In genomic region chr4:26484032-26484515, GRCh38 we compare ENCODE assay signal across 27 cellular contexts. TPM values are rescaled to one million over a fixed set of nuclear protein-coding genes. Genes with fewer than 3 reads are reported as not detected.
DNase-seq lines count a peak whose midpoint lies in the region; ATAC-seq and TF ChIP-seq lines count a peak whose summit lies in the region.
"Had no signal": no experiment of that assay in that cellular context is flagged by ENCODE, and none has a peak within 500 bp of the region (broad histone marks: within the 10 kb centered on the region; RNA-seq: fewer than 3 reads in every experiment).

No MANE protein-coding gene starts in this region.

- no peaks in the 10 kb centered on the region for H3K36me3 ChIP-seq in cardiac muscle cell
- H3K36me3 ChIP-seq in left ventricle myocardium inferior, result no peaks in the 10 kb centered on the region
- H3K36me3 ChIP-seq: gastroesophageal sphincter, neutrophil, tibial nerve had no signal

- DNase-seq in cardiac muscle cell (ENCODE audit: low read depth in 1 of 2, low spot score in 1 of 2), result peak; percentile 30 to 66
- no peak for DNase-seq in left ventricle myocardium inferior
- DNase-seq in omental fat pad (ENCODE audit: low spot score), result no peak
- DNase-seq in NCI-H446 (lab: John Stamatoyannopoulos, UW), result no peak
- DNase-seq in nucleus accumbens (lab: John Stamatoyannopoulos, UW), result no peak
- DNase-seq: activated CD4-positive, alpha-beta T cell treated with anti-CD3 and anti-CD28 coated beads for 4 hours; activated CD8-positive, alpha-beta memory T cell treated with anti-CD3 and anti-CD28 coated beads, Interleukin-2, amount 10 ng/mL, durations not matched to agents 7 days and 5 days; activated naive CD8-positive, alpha-beta T cell treated with anti-CD3 and anti-CD28 coated beads for 36 hours; CD4-positive, CD25-positive, alpha-beta regulatory T cell; DMS153; mucosa of descending colon; NCI-H1105 treated with DMSO at 0.1 percent for 48 hours; NCI-H510A treated with DMSO at 0.1 percent for 48 hours; stimulated activated naive CD4-positive, alpha-beta T cell treated with Interleukin-2 at 50 U/mL for 16 hours had no signal

- H3K27me3 Mint-ChIP-seq in brain, result peaks cover 3% of the 10 kb centered on the region
- H3K27me3 Mint-ChIP-seq: activated naive CD8-positive, alpha-beta T cell treated with anti-CD3 and anti-CD28 coated beads for 36 hours had no signal

- peaks cover 0 to 3% (median 0%) of the 10 kb centered on the region in 5 experiments for H3K9me3 Mint-ChIP-seq in brain
- H3K9me3 Mint-ChIP-seq: activated naive CD8-positive, alpha-beta T cell treated with anti-CD3 and anti-CD28 coated beads for 36 hours; dendritic cell treated with granulocyte-macrophage colony-stimulating factor and Interleukin-4, amounts not matched to agents 40 ng/mL and 50 ng/mL, for 4 days had no signal

- H3K27ac Mint-ChIP-seq in brain, result peak overlapping the region in 4 of 5 experiments; percentile 54 to 57 (median 56)
- H3K27ac Mint-ChIP-seq: activated CD8-positive, alpha-beta memory T cell treated with anti-CD3 and anti-CD28 coated beads, Interleukin-2, amount 10 ng/mL, durations not matched to agents 7 days and 5 days; activated naive CD8-positive, alpha-beta T cell treated with anti-CD3 and anti-CD28 coated beads for 36 hours; CD4-positive, CD25-positive, alpha-beta regulatory T cell; dendritic cell treated with granulocyte-macrophage colony-stimulating factor and Interleukin-4, amounts not matched to agents 40 ng/mL and 50 ng/mL, for 4 days had no signal

- H3K36me3 Mint-ChIP-seq in brain, result no peaks in the 10 kb centered on the region
- H3K36me3 Mint-ChIP-seq: activated CD8-positive, alpha-beta memory T cell treated with anti-CD3 and anti-CD28 coated beads, Interleukin-2, amount 10 ng/mL, durations not matched to agents 7 days and 5 days; activated naive CD8-positive, alpha-beta T cell treated with anti-CD3 and anti-CD28 coated beads for 36 hours; CD4-positive, CD25-positive, alpha-beta regulatory T cell had no signal

- intact Hi-C loops in left ventricle myocardium inferior (cut with micrococcal nuclease), result no loop called here

- no peak for TF ChIP-seq CTCF in cardiac muscle cell (IDR thresholded peaks at IDR 0.05; ENCODE audit: low read depth, low read length)
- no peak for TF ChIP-seq CTCF in left ventricle myocardium inferior (IDR thresholded peaks at IDR 0.05; ENCODE audit: borderline replicate concordance)
- no peak for TF ChIP-seq CTCF in brain (conservative IDR thresholded peaks at IDR 0.05)
- no peak for TF ChIP-seq CTCF in omental fat pad (IDR thresholded peaks at IDR 0.05)

- H3K4me1 ChIP-seq in cardiac muscle cell (ENCODE audit: low read depth) (peaks cover 32% of the 10 kb centered on the region), left ventricle myocardium inferior (no peaks in the 10 kb centered on the region)
- H3K4me1 ChIP-seq: A549, tibial nerve had no signal

- no peaks in the 10 kb centered on the region for H3K27me3 ChIP-seq in cardiac muscle cell
- peaks cover 25% of the 10 kb centered on the region for H3K27me3 ChIP-seq in left ventricle myocardium inferior (ENCODE audit: low read depth)
- H3K27me3 ChIP-seq: gastroesophageal sphincter, tibial nerve had no signal

- H3K27ac ChIP-seq in cardiac muscle cell, result peak overlapping the region; percentile 57
- no peak overlapping the region for H3K27ac ChIP-seq in left ventricle myocardium inferior (replicated peaks)
- H3K27ac ChIP-seq: A549, neutrophil, tibial nerve had no signal

- H3K4me3 Mint-ChIP-seq in brain, result no peak overlapping the region
- H3K4me3 Mint-ChIP-seq: activated CD8-positive, alpha-beta memory T cell treated with anti-CD3 and anti-CD28 coated beads, Interleukin-2, amount 10 ng/mL, durations not matched to agents 7 days and 5 days; activated naive CD8-positive, alpha-beta T cell treated with anti-CD3 and anti-CD28 coated beads for 36 hours; CD4-positive, CD25-positive, alpha-beta regulatory T cell; dendritic cell treated with granulocyte-macrophage colony-stimulating factor and Interleukin-4, amounts not matched to agents 40 ng/mL and 50 ng/mL, for 4 days had no signal

- H3K9me3 ChIP-seq in cardiac muscle cell (ENCODE audit: low read depth) (no peaks in the 10 kb centered on the region), left ventricle myocardium inferior (replicated peaks) (no peaks in the 10 kb centered on the region)
- H3K9me3 ChIP-seq: A549, gastroesophageal sphincter, mucosa of descending colon, neutrophil, tibial nerve had no signal

- H3K4me3 ChIP-seq in cardiac muscle cell (no peak overlapping the region), left ventricle myocardium inferior (no peak overlapping the region)
- H3K4me3 ChIP-seq: A549, gastroesophageal sphincter, mucosa of descending colon, tibial nerve had no signal

- H3K4me1 Mint-ChIP-seq in brain, result peaks cover 32% of the 10 kb centered on the region
- H3K4me1 Mint-ChIP-seq: activated CD8-positive, alpha-beta memory T cell treated with anti-CD3 and anti-CD28 coated beads, Interleukin-2, amount 10 ng/mL, durations not matched to agents 7 days and 5 days; activated naive CD8-positive, alpha-beta T cell treated with anti-CD3 and anti-CD28 coated beads for 36 hours; CD4-positive, CD25-positive, alpha-beta regulatory T cell had no signal

- ATAC-seq in omental fat pad (ENCODE audit: low FRiP score), result peak; percentile 49
- no peak for ATAC-seq in GM21786 (IDR thresholded peaks at IDR 0.05; ENCODE audit: unreplicated experiment)
- ATAC-seq in GM21825 (IDR thresholded peaks at IDR 0.05; ENCODE audit: unreplicated experiment), result no peak
- ATAC-seq: A549; activated CD8-positive, alpha-beta memory T cell treated with anti-CD3 and anti-CD28 coated beads, Interleukin-2, amount 10 ng/mL, durations not matched to agents 7 days and 5 days; gastroesophageal sphincter; mucosa of descending colon had no signal

RNA-seq across cellular contexts. Expression of gene CCKAR, which starts 6.2 kb away (rescaled TPM):
- total RNA-seq in cardiac muscle cell (0.89 and 1.5 TPM in 2 replicates), left ventricle myocardium inferior (not detected), omental fat pad (not detected)
- polyA plus RNA-seq in cardiac muscle cell (0.23 TPM in 1 of 2 replicates, not detected in the other), brain (ENCODE audit: insufficient read depth, low read depth, low replicate concordance) (0.19 TPM)
- total RNA-seq: activated CD8-positive, alpha-beta memory T cell treated with anti-CD3 and anti-CD28 coated beads, Interleukin-2, amount 10 ng/mL, durations not matched to agents 7 days and 5 days; activated naive CD8-positive, alpha-beta T cell treated with anti-CD3 and anti-CD28 coated beads for 36 hours; bronchial epithelial cell; CD4-positive, CD25-positive, alpha-beta regulatory T cell; endothelial cell of umbilical vein; HT1080; LHCN-M2; tibial nerve had no signal
- polyA plus RNA-seq: A549; CD4-positive, CD25-positive, alpha-beta regulatory T cell; endothelial cell of umbilical vein; right cardiac atrium had no signal

Comparison
In these comparisons a context has a peak if more than half of its experiments do, and no peak if none do; other contexts are left out.
1. DNase-seq: peak in cardiac muscle cell (2 of 2); none in left ventricle myocardium inferior (single experiment), omental fat pad (single experiment), NCI-H446 (0 of 2) and nucleus accumbens (0 of 56).